ENCODE assay signal across 18 cellular contexts in the genomic region with DNA sequence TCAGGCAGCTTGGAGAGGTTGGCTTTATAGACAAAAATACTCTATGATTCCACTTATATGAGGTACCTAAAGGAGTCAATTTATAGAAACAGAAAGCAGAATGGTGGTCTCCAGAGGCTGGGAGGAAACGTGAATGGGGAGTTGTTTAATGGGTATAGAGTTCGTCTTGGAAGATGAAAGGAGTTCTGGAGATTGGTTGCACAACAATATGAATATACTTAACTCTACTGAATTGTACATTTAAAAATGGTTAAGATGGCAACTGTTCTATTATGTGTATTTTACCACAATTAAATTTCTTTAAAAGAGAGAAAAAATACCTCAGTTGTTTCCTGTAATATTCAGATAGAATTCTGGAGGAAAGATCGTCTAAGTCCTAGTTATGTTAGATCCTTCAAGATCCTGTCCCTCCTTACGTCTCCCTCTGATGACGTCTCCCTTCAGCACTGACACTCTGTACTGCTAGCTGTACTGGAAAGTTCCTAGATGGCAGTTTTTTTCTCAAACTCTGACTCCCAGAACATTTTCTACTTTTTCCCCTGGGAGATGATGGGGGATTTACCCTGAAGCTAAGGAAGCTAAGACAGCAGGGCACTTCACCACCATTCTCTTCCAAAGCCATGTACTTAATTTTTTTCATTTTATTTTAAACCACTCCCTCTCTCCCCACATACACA. TPM values are rescaled to one million over a fixed set of nuclear protein-coding genes. Genes with fewer than 3 reads are reported as not detected.
DNase-seq lines count a peak whose midpoint lies in the region; ATAC-seq, FAIRE-seq and TF ChIP-seq lines count a peak whose summit lies in the region.
"Had no signal": no experiment of that assay in that cellular context is flagged by ENCODE, and none has a peak within 500 bp of the region (broad histone marks: within the 10 kb centered on the region; RNA-seq: fewer than 3 reads in every experiment).

No MANE protein-coding gene starts in this region.

- no peak for TF ChIP-seq RAD21 in A549 (conservative IDR thresholded peaks at IDR 0.05 in 1 of 2, IDR thresholded peaks at IDR 0.05 in 1 of 2)

- no peak for FAIRE-seq in A549 (lab: Jason Lieb, UNC)
- FAIRE-seq: TTC549 had no signal

- H2AFZ ChIP-seq in PC-9: no peak overlapping the region

- POLR2A ChIA-PET in A549 (lab: Yijun Ruan, JAX): no interaction called here
- POLR2A ChIA-PET in PC-9 (lab: Charles Lee; ENCODE audit: unreplicated experiment): interaction anchor here (0.6 kb wide), 1 partner anchor 1358 kb away, joined by 4 read pairs; no protein-coding TSS in a partner anchor
- POLR2A ChIA-PET in WTC11 (lab: Charles Lee): no interaction called here

- intact Hi-C loops in PC-9 (cut with micrococcal nuclease; ENCODE audit: unreplicated experiment) (no loop called here), esophagus muscularis mucosa (cut with DNase I) (loop anchor here (5.0 kb wide), 3 partner anchors 51 to 174 kb away; a partner anchor contains a TSS), sigmoid colon (cut with DNase I) (no loop called here)

- H3K4me1 ChIP-seq in A549 (peaks cover 72% of the 10 kb centered on the region), PC-9 (replicated peaks; ENCODE audit: insufficient read depth) (peaks cover 57% of the 10 kb centered on the region), esophagus muscularis mucosa (peaks cover 19 to 69% (median 50%) of the 10 kb centered on the region in 4 donors), sigmoid colon (peaks cover 0 to 51% (median 37%) of the 10 kb centered on the region in 4 donors)

- WGBS in A549 (ENCODE audit: missing lambda C conversion rate): 75% methylated on average over 5 of the region's 5 CpGs
- WGBS in esophagus muscularis mucosa: 67% methylated on average over 5 of the region's 5 CpGs
- WGBS in sigmoid colon, 2 donors: 77 to 79% methylated on average over 5 of the region's 5 CpGs

- H3K79me2 ChIP-seq in PC-9 (ENCODE audit: low read depth): no peaks in the 10 kb centered on the region

- H3K27ac ChIP-seq in A549: peak overlapping the region; percentile 47 to 86
- H3K27ac ChIP-seq in PC-9: 0 out of 2 replicates have a peak overlapping the region, but pooled peaks have one; percentile 24
- H3K27ac ChIP-seq in esophagus muscularis mucosa (replicated peaks in 1 of 4): peak overlapping the region; percentile 0 to 75 (median 57)
- H3K27ac ChIP-seq in sigmoid colon: peak overlapping the region; percentile 36 to 79 (median 54)
- H3K27ac ChIP-seq: C4-2B, ovary had no signal

- no peak for ATAC-seq in A549
- no peak for ATAC-seq in HG03520 (IDR thresholded peaks at IDR 0.05; ENCODE audit: unreplicated experiment)
- ATAC-seq in WTC11: no peak

- H3K9me3 ChIP-seq in A549: no peaks in the 10 kb centered on the region
- peaks cover 14% of the 10 kb centered on the region for H3K9me3 ChIP-seq in PC-9 (ENCODE audit: insufficient read depth, low read depth)
- no peaks in the 10 kb centered on the region for H3K9me3 ChIP-seq in esophagus muscularis mucosa
- H3K9me3 ChIP-seq in sigmoid colon: no peaks in the 10 kb centered on the region
- H3K9me3 ChIP-seq: ovary had no signal

- no TSS peak for BruUV-seq in PC-9 (replicated peaks; lab: Mats Ljungman, UMichigan)

- H3F3A ChIP-seq in PC-9 (ENCODE audit: insufficient read depth, low read depth): peaks cover 30% of the 10 kb centered on the region

- TF ChIP-seq POLR2A in A549 (IDR thresholded peaks at IDR 0.05; ENCODE audit: low read length) (no peak), esophagus muscularis mucosa (IDR thresholded peaks at IDR 0.05; ENCODE audit: low read depth) (no peak), sigmoid colon (IDR thresholded peaks at IDR 0.05) (no peak)

- H3K36me3 ChIP-seq in PC-9 (ENCODE audit: low read depth): no peaks in the 10 kb centered on the region
- no peaks in the 10 kb centered on the region for H3K36me3 ChIP-seq in esophagus muscularis mucosa
- no peaks in the 10 kb centered on the region for H3K36me3 ChIP-seq in sigmoid colon
- H3K36me3 ChIP-seq: ovary had no signal

- H3K4me2 ChIP-seq in A549 (peak overlapping the region; percentile 42), PC-9 (0 out of 2 replicates have a peak overlapping the region, but pooled peaks have one; percentile 5)

- no peaks in the 10 kb centered on the region for H3K27me3 Mint-ChIP-seq in WTC11 (ENCODE audit: low read depth)

- CTCF ChIA-PET in A549 (lab: Yijun Ruan, JAX): interaction anchor here (2.4 kb wide), 1 partner anchor 80 kb away, joined by 17 read pairs; no protein-coding TSS in a partner anchor
- CTCF ChIA-PET in PC-9 (lab: Charles Lee): no interaction called here
- CTCF ChIA-PET in WTC11 (lab: Charles Lee): no interaction called here

- DNase-seq in A549 (ENCODE audit: low read depth in 1 of 2, low spot score in 1 of 2) (no peak), PC-9 (no peak), esophagus muscularis mucosa (ENCODE audit: extremely low spot score) (no peak), sigmoid colon (no peak), WTC11 (ENCODE audit: low spot score) (no peak), GM19238 (ENCODE audit: insufficient read length, low spot score) (no peak)
- no peak for DNase-seq in activated CD4-positive, CD25-positive, alpha-beta regulatory T cell treated with anti-CD3 and anti-CD28 coated beads, Interleukin-2, amount 50 U/mL, for 72 hours
- DNase-seq: activated CD4-positive, alpha-beta memory T cell treated with anti-CD3 and anti-CD28 coated beads, Interleukin-2, amount 10 ng/mL, durations not matched to agents 7 days and 5 days; DMS153; H9; NCI-H1436 treated with DMSO at 0.1 percent for 48 hours; ovary; stimulated activated CD4-positive, alpha-beta T cell treated with anti-CD3 and anti-CD28 coated beads, Interleukin-2, amount 100 ng/mL, for 48 hours had no signal

- H3K27me3 ChIP-seq in PC-9 (ENCODE audit: insufficient read depth, low read depth) (no peaks in the 10 kb centered on the region), esophagus muscularis mucosa (no peaks in the 10 kb centered on the region), sigmoid colon (no peaks in the 10 kb centered on the region)
- H3K27me3 ChIP-seq: ovary had no signal

- H3K4me1 Mint-ChIP-seq in WTC11: peaks cover 9% of the 10 kb centered on the region
- H3K4me1 Mint-ChIP-seq: activated CD4-positive, alpha-beta memory T cell treated with anti-CD3 and anti-CD28 coated beads, Interleukin-2, amount 10 ng/mL, durations not matched to agents 7 days and 5 days; central memory CD8-positive, alpha-beta T cell had no signal

- no peak overlapping the region for H3K4me3 Mint-ChIP-seq in WTC11
- H3K4me3 Mint-ChIP-seq: activated CD4-positive, alpha-beta memory T cell treated with anti-CD3 and anti-CD28 coated beads, Interleukin-2, amount 10 ng/mL, durations not matched to agents 7 days and 5 days; activated T-helper 1 cell treated with anti-CD3 and anti-CD28 coated beads, Interleukin-12 subunit alpha, Interleukin-12 subunit beta, Interleukin-2, Interleukin-4 antibody, amounts not matched to agents 30 ng/mL and 10 ng/mL and 1 ng/mL, durations not matched to agents 14 hours and 24 hours and 36 hours; central memory CD8-positive, alpha-beta T cell; H9 had no signal

- no peak overlapping the region for H3K27ac Mint-ChIP-seq in WTC11
- H3K27ac Mint-ChIP-seq: activated CD4-positive, alpha-beta memory T cell treated with anti-CD3 and anti-CD28 coated beads, Interleukin-2, amount 10 ng/mL, durations not matched to agents 7 days and 5 days; activated T-helper 1 cell treated with anti-CD3 and anti-CD28 coated beads, Interleukin-12 subunit alpha, Interleukin-12 subunit beta, Interleukin-2, Interleukin-4 antibody, amounts not matched to agents 30 ng/mL and 10 ng/mL and 1 ng/mL, durations not matched to agents 14 hours and 24 hours and 36 hours; H9 had no signal

- H3K9me2 ChIP-seq in PC-9 (ENCODE audit: insufficient read depth): no peaks in the 10 kb centered on the region

- H3K36me3 Mint-ChIP-seq in WTC11: no peaks in the 10 kb centered on the region

- H3K4me3 ChIP-seq in A549 (no peak overlapping the region), PC-9 (no peak overlapping the region), esophagus muscularis mucosa (no peak overlapping the region), sigmoid colon (no peak overlapping the region)
- H3K4me3 ChIP-seq: ovary had no signal

- no peaks in the 10 kb centered on the region for H3K9me3 Mint-ChIP-seq in WTC11
- H3K9me3 Mint-ChIP-seq: activated CD4-positive, alpha-beta memory T cell treated with anti-CD3 and anti-CD28 coated beads, Interleukin-2, amount 10 ng/mL, durations not matched to agents 7 days and 5 days; activated T-helper 1 cell treated with anti-CD3 and anti-CD28 coated beads, Interleukin-12 subunit alpha, Interleukin-12 subunit beta, Interleukin-2, Interleukin-4 antibody, amounts not matched to agents 30 ng/mL and 10 ng/mL and 1 ng/mL, durations not matched to agents 14 hours and 24 hours and 36 hours; central memory CD8-positive, alpha-beta T cell; H9 had no signal

- no peak for TF ChIP-seq EP300 in A549 (IDR thresholded peaks at IDR 0.05)
- TF ChIP-seq EP300 in esophagus muscularis mucosa (IDR thresholded peaks at IDR 0.05): no peak
- TF ChIP-seq EP300 in sigmoid colon (IDR thresholded peaks at IDR 0.05): no peak

- no peaks in the 10 kb centered on the region for H4K20me1 ChIP-seq in PC-9 (ENCODE audit: insufficient read depth)

- TF ChIP-seq CTCF in A549 (IDR thresholded peaks at IDR 0.05): no peak
- TF ChIP-seq CTCF in PC-9 (conservative IDR thresholded peaks at IDR 0.05): no peak
- no peak for TF ChIP-seq CTCF in esophagus muscularis mucosa (IDR thresholded peaks at IDR 0.05)
- TF ChIP-seq CTCF in sigmoid colon (IDR thresholded peaks at IDR 0.05): no peak
- no peak for TF ChIP-seq CTCF in WTC11 (IDR thresholded peaks at IDR 0.05)

TF ChIP-seq in A549, 52 proteins besides CTCF, POLR2A, EP300 and RAD21 (continues in another document):
- TF ChIP-seq CEBPB (IDR thresholded peaks at IDR 0.05) (peak in 1 of 2 experiments; percentile 8; a peak in 1 of 4 replicates), EHMT2 (IDR thresholded peaks at IDR 0.05; ENCODE audit: low read depth) (no peak)

TF ChIP-seq in WTC11, 78 proteins besides CTCF, POLR2A, EP300 and RAD21:
- TF ChIP-seq ZNF317 (CRISPR knock-in tag; IDR thresholded peaks at IDR 0.05; ENCODE audit: borderline replicate concordance, low read depth): no peak

RNA-seq across cellular contexts. Expression of a gene that starts 53.2 kb away (rescaled TPM):
- polyA plus RNA-seq in A549 (2011; rRNA removed) (257 and 296 TPM in 2 replicates), A549 (2017; fragmentation: RNase III; extraction: RNeasy Plus Mini Kit Qiagen cat#74134 plus additional on column Dnase treatment) (142 to 159 TPM (median 156 TPM) in 3 replicates), sigmoid colon (10 to 100 TPM in 1 of 3 donors, 1 to 10 TPM in 2; 4.6 to 12.8 (median 7.8) TPM)
- 161 and 178 TPM in 2 replicates for polyA plus RNA-seq in A549 (2012; cell fraction: cytosol; rRNA removed)
- 64.3 and 90.5 TPM in 2 replicates for polyA plus RNA-seq in A549 (2012; cell fraction: nucleus; rRNA removed)
- polyA minus RNA-seq in A549 (2011; rRNA and poly(A)+ RNA removed): 179 and 187 TPM in 2 replicates
- total RNA-seq in PC-9 (2021) (260 and 296 TPM in 2 replicates), esophagus muscularis mucosa (100 to 1,000 TPM; 125 to 148 (median 129) TPM), sigmoid colon (100 to 1,000 TPM in 1 of 4 donors, 10 to 100 TPM in 3; 81.8 to 142 (median 88.6) TPM), WTC11 (2021) (1.9 to 4.3 TPM (median 2.4 TPM) in 3 replicates)
- total RNA-seq: activated CD4-positive, alpha-beta memory T cell treated with anti-CD3 and anti-CD28 coated beads, Interleukin-2, amount 10 ng/mL, durations not matched to agents 7 days and 5 days; activated T-helper 1 cell treated with anti-CD3 and anti-CD28 coated beads, Interleukin-12 subunit alpha, Interleukin-12 subunit beta, Interleukin-2, Interleukin-4 antibody, amounts not matched to agents 30 ng/mL and 10 ng/mL and 1 ng/mL, durations not matched to agents 14 hours and 24 hours and 36 hours had no signal

Comparison
In these comparisons a context has a peak if more than half of its experiments do, and no peak if none do; other contexts are left out.
1. RNA of a gene that starts 53.2 kb away (total RNA-seq): 260 to 296 TPM in PC-9, 125 to 148 TPM in esophagus muscularis mucosa and 81.8 to 142 TPM in sigmoid colon; 1.9 to 4.3 TPM in WTC11; every median in the first group is over 10 times any median in the second.
2. Peak in every context shown above with its lines, with median percentiles within 50 percentile points of each other: H3K27ac ChIP-seq.